In the genomic region with DNA sequence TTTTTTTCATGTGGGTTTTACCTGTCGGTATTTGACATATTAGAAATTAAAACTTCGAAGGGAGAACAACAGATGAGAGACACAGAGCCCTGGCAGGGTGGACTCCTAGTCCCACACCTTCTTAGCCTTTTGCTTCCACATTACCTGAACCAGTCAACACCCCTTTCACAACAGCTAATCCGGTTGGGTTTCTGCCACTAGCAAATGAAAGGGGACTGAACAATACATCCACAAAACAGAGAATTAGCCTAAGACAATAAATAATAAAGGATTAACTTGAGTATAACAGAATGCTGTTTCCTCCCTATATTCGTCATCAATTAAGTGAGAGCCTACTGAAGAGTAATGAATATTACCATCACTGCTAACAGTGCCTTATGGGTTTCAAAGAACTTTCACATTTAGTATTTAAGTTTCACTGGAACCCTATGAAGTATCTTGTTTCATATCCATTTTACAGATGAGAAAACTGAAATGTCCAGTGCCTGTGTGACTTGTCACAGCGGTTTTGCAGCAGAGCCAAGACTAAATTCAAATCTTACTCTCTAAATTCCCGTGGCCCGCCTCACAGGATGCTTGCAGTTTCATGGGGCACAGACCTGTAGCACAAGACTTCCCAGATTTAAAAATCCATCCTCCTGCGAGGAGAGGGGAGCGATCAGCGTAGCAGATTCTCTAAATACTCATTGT, we compare ENCODE assay signal across 8 cellular contexts. TPM values are rescaled to one million over a fixed set of nuclear protein-coding genes. Genes with fewer than 3 reads are reported as not detected.
A peak's percentile ranks its signal among the peaks of the same experiment; 100 is the strongest.
DNase-seq lines count a peak whose midpoint lies in the region; ATAC-seq and TF ChIP-seq lines count a peak whose summit lies in the region.

No MANE protein-coding gene starts in this region.

- H3K27ac Mint-ChIP-seq in naive B cell, result peak overlapping the region in 5 of 6 donors; percentile 91 to 99 (median 97)

- no peaks in the 10 kb centered on the region for H4K20me1 ChIP-seq in mammary epithelial cell (ENCODE audit: insufficient read depth, low read length)

- dilution Hi-C loops in mammary epithelial cell (cut with HindIII; ENCODE audit: low sequenced_read_pairs), result no loop called here

- no peaks in the 10 kb centered on the region for H3K27me3 Mint-ChIP-seq in naive B cell

- CTCF ChIA-PET in mammary epithelial cell (lab: Charles Lee; ENCODE audit: low non-redundant PET), result no interaction called here

- TF ChIP-seq CTCF in C4-2B (conservative IDR thresholded peaks at IDR 0.05) (no peak), mammary epithelial cell (conservative IDR thresholded peaks at IDR 0.05 in 1 of 2, IDR thresholded peaks at IDR 0.05 in 1 of 2; ENCODE audit: extremely low read depth in 1 of 2, insufficient read depth in 1 of 2, low read depth in 1 of 2, low read length in 2 of 2) (no peak)

- DNase-seq in mammary epithelial cell (no peak), naive B cell (no peak), COR-L47 (lab: John Stamatoyannopoulos, UW) (no peak)
- no peak for DNase-seq in activated effector memory CD4-positive, alpha-beta T cell treated with anti-CD3 and anti-CD28 coated beads, Interleukin-2, amount 50 U/mL, for 16 hours

- H3K9ac ChIP-seq in HUES64 (ENCODE audit: low read depth, low read length) (peak overlapping the region; percentile 89), mammary epithelial cell (ENCODE audit: insufficient read depth, low read length) (no peak overlapping the region)

- H3K9me3 ChIP-seq in HUES64 (ENCODE audit: insufficient read depth, low read depth, low read length) (no peaks in the 10 kb centered on the region), mammary epithelial cell (replicated peaks; ENCODE audit: insufficient read depth, low read length) (no peaks in the 10 kb centered on the region)

- intact Hi-C loops in mammary epithelial cell (cut with micrococcal nuclease), result loop anchor here (5.0 kb wide), 2 partner anchors 49 to 64 kb away; no protein-coding TSS in a partner anchor

- peak overlapping the region; percentile 88 for H2AFZ ChIP-seq in mammary epithelial cell (ENCODE audit: low read depth, low read length)

- no peaks in the 10 kb centered on the region for H3K27me3 ChIP-seq in HUES64 (ENCODE audit: insufficient read depth, low read length)
- H3K27me3 ChIP-seq in mammary epithelial cell (ENCODE audit: insufficient read depth, low read length), result no peaks in the 10 kb centered on the region

- H3K36me3 ChIP-seq in HUES64 (ENCODE audit: insufficient read depth, low read length) (no peaks in the 10 kb centered on the region), mammary epithelial cell (ENCODE audit: insufficient read depth, low read length) (no peaks in the 10 kb centered on the region)

- peaks cover 38% of the 10 kb centered on the region for H3K79me2 ChIP-seq in mammary epithelial cell (ENCODE audit: insufficient read depth, low read length)

- no peak for ATAC-seq in naive B cell (ENCODE audit: low read depth in 2 of 2)
- ATAC-seq in GM21576 (IDR thresholded peaks at IDR 0.05; ENCODE audit: unreplicated experiment), result no peak
- no peak for ATAC-seq in GM18867 (IDR thresholded peaks at IDR 0.05; ENCODE audit: unreplicated experiment)

- 47% methylated on average over 9 of the region's 10 CpGs for WGBS in HUES64
- WGBS in mammary epithelial cell (ENCODE audit: low coverage, missing lambda C conversion rate), result 52% methylated on average over 10 of the region's 10 CpGs

- H3K36me3 Mint-ChIP-seq in naive B cell, result no peaks in the 10 kb centered on the region

- H3K27ac ChIP-seq in C4-2B (peak overlapping the region; percentile 60; the same call in 1 of the 2 replicates), HUES64 (ENCODE audit: low read depth, low read length) (peak overlapping the region; percentile 75), mammary epithelial cell (ENCODE audit: insufficient read depth, low read depth, low read length) (no peak overlapping the region)

- peak overlapping the region; percentile 91 to 100 (median 96) for H3K4me3 Mint-ChIP-seq in naive B cell

- BruUV-seq in mammary epithelial cell (replicated peaks; lab: Mats Ljungman, UMichigan), result no TSS peak

- in situ Hi-C loops in mammary epithelial cell (cut with MboI; ENCODE audit: low sequenced_read_pairs in 2 of 2), result no loop called here

- H3K4me2 ChIP-seq in mammary epithelial cell (ENCODE audit: insufficient read depth, low read depth, low read length), result peak overlapping the region; percentile 63

- peaks cover 39 to 51% (median 45%) of the 10 kb centered on the region in 3 donors for H3K4me1 Mint-ChIP-seq in naive B cell

- H3K4me3 ChIP-seq in HUES64 (ENCODE audit: low read length), result peak overlapping the region; percentile 96
- peak overlapping the region; percentile 44 to 65 (median 44) for H3K4me3 ChIP-seq in mammary epithelial cell (replicated peaks in 1 of 3; ENCODE audit: insufficient read depth in 1 of 3, low read depth in 2 of 3, low read length in 3 of 3)

- H3K9me3 Mint-ChIP-seq in naive B cell, result no peaks in the 10 kb centered on the region

- H3K4me1 ChIP-seq in HUES64 (ENCODE audit: insufficient read depth, low read length) (peaks cover 27% of the 10 kb centered on the region), mammary epithelial cell (ENCODE audit: insufficient read depth, low read length) (peaks cover 48% of the 10 kb centered on the region)

RNA-seq across cellular contexts. Expression of a gene that starts 1.0 kb away (rescaled TPM):
- 19.6 TPM for polyA plus RNA-seq in HUES64 (2013, experiment 1 of 2)
- 24.9 TPM for polyA plus RNA-seq in HUES64 (2013, experiment 2 of 2)
- total RNA-seq in mammary epithelial cell, result 10 to 100 TPM; 20.6 to 36.3 TPM
- polyA plus RNA-seq in mammary epithelial cell (13.9 TPM), naive B cell (ENCODE audit: low read depth in 6 of 6) (10 to 100 TPM; 24.4 to 64.4 (median 58.6) TPM)
- polyA minus RNA-seq in mammary epithelial cell, result 56.8 TPM

RNA-seq across cellular contexts. Expression of a gene that starts 31.1 kb away (rescaled TPM):
- polyA plus RNA-seq in HUES64 (2013, experiment 1 of 2), result 152 TPM
- polyA plus RNA-seq in HUES64 (2013, experiment 2 of 2), result 151 TPM
- 100 to 1,000 TPM in 1 of 2 donors, 10 to 100 TPM in 1; 40.5 to 141 TPM for total RNA-seq in mammary epithelial cell
- polyA plus RNA-seq in mammary epithelial cell, result 113 TPM
- polyA minus RNA-seq in mammary epithelial cell, result 17.6 TPM
- 100 to 1,000 TPM in 5 of 6 donors, 10 to 100 TPM in 1; 87.2 to 215 (median 166) TPM for polyA plus RNA-seq in naive B cell (ENCODE audit: low read depth in 6 of 6)
